ENCODE assay signal across 19 cellular contexts in the genomic region with DNA sequence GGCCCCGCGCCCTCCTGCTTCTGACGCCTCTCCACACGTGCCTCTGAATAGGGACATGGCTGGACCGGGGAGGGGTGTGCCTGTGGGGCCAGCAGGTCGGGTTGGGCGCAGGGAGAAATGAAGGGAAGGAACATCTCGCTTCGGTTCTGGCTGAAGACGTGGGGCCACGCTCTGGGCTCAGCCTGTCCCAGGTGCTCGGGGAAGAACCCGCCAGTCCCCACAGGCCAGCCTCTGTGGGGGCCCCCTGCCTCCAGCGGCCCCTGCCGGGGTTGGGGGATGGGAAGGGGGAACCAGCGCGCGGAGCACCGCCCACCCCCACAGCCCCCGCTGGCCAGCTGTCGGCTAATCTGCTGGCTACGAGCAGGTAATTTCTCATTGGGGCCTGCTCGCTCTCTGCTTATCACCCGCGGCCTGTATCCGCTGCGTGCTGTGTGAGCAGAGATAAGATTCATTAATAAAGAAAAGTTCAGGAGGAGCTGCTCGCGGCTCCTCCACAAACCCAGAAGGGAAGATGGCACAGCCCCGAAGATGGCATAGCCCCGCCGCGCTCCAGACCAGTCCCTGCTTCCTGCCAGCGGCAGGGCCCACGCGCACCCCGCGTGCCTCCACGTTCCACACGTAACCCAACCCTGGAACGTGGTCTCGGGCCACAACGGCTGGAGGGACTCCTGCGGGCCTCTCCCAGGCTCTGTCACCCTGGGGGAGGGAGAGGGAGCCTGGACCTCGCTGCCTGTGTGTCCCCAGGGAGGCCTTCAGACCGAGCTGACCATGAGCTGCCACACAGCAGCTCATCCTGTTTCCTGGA.
A peak's percentile ranks its signal among the peaks of the same experiment; 100 is the strongest.
DNase-seq lines count a peak whose midpoint lies in the region; ATAC-seq, FAIRE-seq and TF ChIP-seq lines count a peak whose summit lies in the region.
"Had no signal": no experiment of that assay in that cellular context is flagged by ENCODE, and none has a peak within 500 bp of the region (broad histone marks: within the 10 kb centered on the region; RNA-seq: fewer than 3 reads in every experiment).

No MANE protein-coding gene starts in this region.

- no peak overlapping the region for H3K27ac ChIP-seq in right atrium auricular region
- H3K27ac ChIP-seq in K562 (ENCODE audit: extremely low read depth, low read depth, low read length): peak overlapping the region; percentile 89
- H3K27ac ChIP-seq in kidney (ENCODE audit: low read depth in 2 of 2, low read length in 2 of 2): no peak overlapping the region
- no peak overlapping the region for H3K27ac ChIP-seq in upper lobe of right lung
- H3K27ac ChIP-seq: epithelial cell of prostate had no signal

- H3K27me3 ChIP-seq in right atrium auricular region (no peaks in the 10 kb centered on the region), K562 (ENCODE audit: control insufficient read depth in 2 of 2, insufficient read depth in 2 of 2, low read length in 2 of 2) (no peaks in the 10 kb centered on the region), upper lobe of right lung (no peaks in the 10 kb centered on the region)

- H3K4me3 ChIP-seq in right atrium auricular region (no peak overlapping the region), K562 (no peak overlapping the region), kidney (ENCODE audit: low read length in 2 of 2) (no peak overlapping the region), upper lobe of right lung (no peak overlapping the region)

- CTCF ChIA-PET in K562 (lab: Yijun Ruan, JAX; ENCODE audit: low intra/inter-chr PET ratio): no interaction called here

- no TSS peak for BruUV-seq in K562 (replicated peaks; lab: Mats Ljungman, UMichigan)

- WGBS in K562 (ENCODE audit: insufficient coverage, low coverage, missing lambda C conversion rate): 2% methylated on average over 40 of the region's 46 CpGs

- intact Hi-C loops in Right ventricle myocardium inferior (cut with DNase I) (no loop called here), K562 (cut with micrococcal nuclease) (loop anchor here (1.0 to 10.0 kb wide), 2 partner anchors 167 to 248 kb away; no protein-coding TSS in a partner anchor), kidney (cut with DNase I) (no loop called here), upper lobe of right lung (cut with DNase I) (no loop called here)

- FAIRE-seq in K562 (lab: Jason Lieb, UNC): peak; percentile 96
- FAIRE-seq in kidney (lab: Jason Lieb, UNC): no peak

- in situ Hi-C loops in K562 (cut with MboI): no loop called here

- TF ChIP-seq RAD21 in K562 (CRISPR knock-in tag; conservative IDR thresholded peaks at IDR 0.05 in 1 of 2, IDR thresholded peaks at IDR 0.05 in 1 of 2): peak; percentile 1 to 10; a peak in 1 of 4 replicates

- no peaks in the 10 kb centered on the region for H3K9me3 ChIP-seq in right atrium auricular region
- H3K9me3 ChIP-seq in K562 (replicated peaks; ENCODE audit: control insufficient read depth, insufficient read depth, low read depth, low read length): peaks cover 3% of the 10 kb centered on the region
- H3K9me3 ChIP-seq in kidney (ENCODE audit: control insufficient read depth in 1 of 2, low read length in 2 of 2): no peaks in the 10 kb centered on the region
- H3K9me3 ChIP-seq in upper lobe of right lung: no peaks in the 10 kb centered on the region

- peaks cover 3% of the 10 kb centered on the region for H3K9me1 ChIP-seq in K562 (ENCODE audit: control insufficient read depth, insufficient read depth, low read length)

- DNase-seq in Right ventricle myocardium inferior (ENCODE audit: missing footprints) (peak; percentile 55), right atrium auricular region (ENCODE audit: low spot score) (no peak), K562 (ENCODE audit: extremely low read depth in 1 of 4, low spot score in 3 of 4) (peak; percentile 91 to 94 (median 92)), kidney (peak; percentile 60), upper lobe of right lung (peak; percentile 53), NCI-H1048 (lab: John Stamatoyannopoulos, UW) (no peak), NCI-H2227 (lab: John Stamatoyannopoulos, UW; ENCODE audit: unreplicated experiment) (no peak), HPDE6-E6E7 (ENCODE audit: extremely low spot score) (no peak)
- DNase-seq: activated CD8-positive, alpha-beta memory T cell treated with anti-CD3 and anti-CD28 coated beads, Interleukin-2, amount 50 U/mL, for 48 hours; DMS 273 treated with DMSO at 0.1 percent for 48 hours; HCEC 1CT; KG1; NCI-H1417 treated with DMSO at 0.1 percent for 48 hours; NCI-H345; stimulated activated naive CD4-positive, alpha-beta T cell treated with Interleukin-2 at 50 U/mL for 16 hours; SW 1271 had no signal

- H3K79me2 ChIP-seq in K562 (ENCODE audit: control insufficient read depth, insufficient read depth, low read length): peaks cover 49% of the 10 kb centered on the region

- TF ChIP-seq EP300 in K562 (IDR thresholded peaks at IDR 0.05; ENCODE audit: low read length): peak; percentile 96

- H2AFZ ChIP-seq in K562 (ENCODE audit: low read depth, low read length): peak overlapping the region; percentile 67

- H4K20me1 ChIP-seq in K562 (replicated peaks; ENCODE audit: control insufficient read depth, insufficient read depth, low read length): no peaks in the 10 kb centered on the region

- peak; percentile 51; the same call in 1 of the 2 replicates for TF ChIP-seq POLR2A in K562 (conservative IDR thresholded peaks at IDR 0.05)

- H3K4me1 ChIP-seq in right atrium auricular region (no peaks in the 10 kb centered on the region), K562 (replicated peaks in 1 of 2; ENCODE audit: control insufficient read depth in 2 of 2, insufficient read depth in 2 of 2, low read length in 2 of 2) (peaks cover 33 to 99% of the 10 kb centered on the region in 2 experiments), kidney (ENCODE audit: control insufficient read depth in 1 of 2, insufficient read depth in 1 of 2, low read depth in 1 of 2, low read length in 2 of 2) (no peaks in the 10 kb centered on the region), upper lobe of right lung (no peaks in the 10 kb centered on the region)

- H3K36me3 ChIP-seq in right atrium auricular region (no peaks in the 10 kb centered on the region), K562 (ENCODE audit: control insufficient read depth, insufficient read depth, low read length) (peaks cover 20% of the 10 kb centered on the region), kidney (ENCODE audit: control insufficient read depth in 1 of 2, insufficient read depth in 2 of 2, low read length in 2 of 2) (no peaks in the 10 kb centered on the region), upper lobe of right lung (no peaks in the 10 kb centered on the region)

- ATAC-seq in Right ventricle myocardium inferior (no peak), K562 (peak; percentile 63), upper lobe of right lung (no peak)
- ATAC-seq: activated CD4-positive, CD25-positive, alpha-beta regulatory T cell treated with anti-CD3 and anti-CD28 coated beads, Interleukin-2, amount 50 U/mL, for 24 hours; naive thymus-derived CD8-positive, alpha-beta T cell had no signal

- no peak for TF ChIP-seq CTCF in right atrium auricular region (IDR thresholded peaks at IDR 0.05)
- TF ChIP-seq CTCF in K562 (IDR thresholded peaks at IDR 0.05 in 2 of 3, conservative IDR thresholded peaks at IDR 0.05 in 1 of 3; ENCODE audit: insufficient read depth in 2 of 3, low read depth in 1 of 3, low read length in 3 of 3): no peak
- TF ChIP-seq CTCF in kidney (IDR thresholded peaks at IDR 0.05; ENCODE audit: borderline replicate concordance, extremely low read depth, insufficient read depth): no peak
- no peak for TF ChIP-seq CTCF in upper lobe of right lung (IDR thresholded peaks at IDR 0.05)

- H3K9ac ChIP-seq in K562 (ENCODE audit: insufficient read depth in 1 of 2, low read depth in 2 of 2, low read length in 2 of 2) (peak overlapping the region; percentile 76 to 97), kidney (ENCODE audit: low read length in 2 of 2) (no peak overlapping the region)

- POLR2A ChIA-PET in K562 (lab: Yijun Ruan, JAX): interaction anchor here (0.5 to 1.8 kb wide), 4 partner anchors 13 to 276 kb away, joined by 3 to 11 read pairs (median 5); no protein-coding TSS in a partner anchor

- H3K4me2 ChIP-seq in K562 (ENCODE audit: insufficient read depth, low read length): peak overlapping the region; percentile 84

TF ChIP-seq in K562, 482 proteins besides CTCF, POLR2A, EP300 and RAD21 (continues in another document):
- TF ChIP-seq GMEB1 (CRISPR knock-in tag; IDR thresholded peaks at IDR 0.05) (no peak; the same call in 1 of the 2 replicates), ZNF644 (tag; IDR thresholded peaks at IDR 0.05; ENCODE audit: low read depth) (peak; percentile 92), CTCFL (IDR thresholded peaks at IDR 0.05; ENCODE audit: borderline replicate concordance, insufficient read depth, low read depth, low read length, poor library complexity, severe bottlenecking) (no peak), SIN3A (IDR thresholded peaks at IDR 0.05; ENCODE audit: borderline replicate concordance in 2 of 2, control insufficient read depth in 1 of 2, low read depth in 2 of 2, low read length in 2 of 2) (peak in 1 of 2 experiments; percentile 50; a peak in 1 of 4 replicates), NFRKB (IDR thresholded peaks at IDR 0.05; ENCODE audit: low read depth) (peak; percentile 62), TAL1 (IDR thresholded peaks at IDR 0.05) (peak; percentile 98)

Comparison
In these comparisons a context has a peak if more than half of its experiments do, and no peak if none do; other contexts are left out.
1. DNase-seq: peak in Right ventricle myocardium inferior (single experiment), K562 (4 of 4), kidney (single experiment) and upper lobe of right lung (single experiment); none in right atrium auricular region (single experiment), NCI-H1048 (single experiment), NCI-H2227 (single experiment) and HPDE6-E6E7 (single experiment).
2. H3K9ac ChIP-seq: peak in K562 (2 of 2); none in kidney (0 of 2).